7 cellular contexts compared by ENCODE assay signal in genomic region chr6:33290459-33290858, GRCh38. TPM values are rescaled to one million over a fixed set of nuclear protein-coding genes. Genes with fewer than 3 reads are reported as not detected.
DNase-seq lines count a peak whose midpoint lies in the region; ATAC-seq and TF ChIP-seq lines count a peak whose summit lies in the region.

No MANE protein-coding gene starts in this region.

- no peaks in the 10 kb centered on the region for H4K20me1 ChIP-seq in H9 (ENCODE audit: control insufficient read depth, insufficient read depth, insufficient read length)
- H4K20me1 ChIP-seq in SU-DHL-6 (ENCODE audit: low read depth, low read length): no peaks in the 10 kb centered on the region

- H3K23me2 ChIP-seq in H9 (ENCODE audit: insufficient read length, low read depth, low read length, poor library complexity, severe bottlenecking): peaks cover 12% of the 10 kb centered on the region

- H2AK5ac ChIP-seq in H9 (ENCODE audit: insufficient read length, low read length): no peak overlapping the region

- no peaks in the 10 kb centered on the region for H3K9me3 Mint-ChIP-seq in H9

- H3K27me3 Mint-ChIP-seq in H9 (ENCODE audit: low read depth): no peaks in the 10 kb centered on the region; the same call in 1 of the 2 replicates

- H2BK120ac ChIP-seq in H9 (ENCODE audit: low read depth, low read length, poor library complexity, severe bottlenecking): no peak overlapping the region

- H3K27ac ChIP-seq in H9 (ENCODE audit: insufficient read length, low read depth, low read length) (no peak overlapping the region), SU-DHL-6 (ENCODE audit: low read depth, low read length) (no peak overlapping the region)

- no peaks in the 10 kb centered on the region; the same call in 1 of the 2 replicates for H3K4me1 ChIP-seq in H9 (ENCODE audit: insufficient read depth, low read length)

- no peak overlapping the region for H3K56ac ChIP-seq in H9 (ENCODE audit: insufficient read length, low read depth, low read length)

- H3K79me1 ChIP-seq in H9 (ENCODE audit: insufficient read depth, low read depth, low read length, poor library complexity, severe bottlenecking): peaks cover 8% of the 10 kb centered on the region

- no peak overlapping the region for H4K5ac ChIP-seq in H9 (ENCODE audit: insufficient read length, low read depth, low read length)

- H3K36me3 ChIP-seq in SU-DHL-6 (ENCODE audit: low read length): peaks cover 12% of the 10 kb centered on the region

- TF ChIP-seq CTCF in H9 (conservative IDR thresholded peaks at IDR 0.05) (no peak), SU-DHL-6 (IDR thresholded peaks at IDR 0.05; ENCODE audit: insufficient read depth, low read length, poor library complexity, severe bottlenecking) (no peak), fibroblast of mammary gland (conservative IDR thresholded peaks at IDR 0.05; ENCODE audit: control insufficient read depth, insufficient read depth, low read depth, low read length) (no peak)

- H4K91ac ChIP-seq in H9 (ENCODE audit: insufficient read length, low read depth, low read length): no peak overlapping the region

- no peak overlapping the region for H3K23ac ChIP-seq in H9 (ENCODE audit: insufficient read length, low read depth, low read length)

- H3K9me3 ChIP-seq in H9 (ENCODE audit: control insufficient read depth, low read depth, low read length) (no peaks in the 10 kb centered on the region), SU-DHL-6 (ENCODE audit: insufficient read depth, low read length) (no peaks in the 10 kb centered on the region)

- H2BK20ac ChIP-seq in H9 (ENCODE audit: low read depth, low read length, poor library complexity, severe bottlenecking): no peak overlapping the region

- no peak overlapping the region for H3T11ph ChIP-seq in H9 (ENCODE audit: low read length)

- H3K27me3 ChIP-seq in H9 (ENCODE audit: insufficient read depth, low read length): no peaks in the 10 kb centered on the region
- no peaks in the 10 kb centered on the region for H3K27me3 ChIP-seq in SU-DHL-6 (ENCODE audit: low read length)

- H3K27ac Mint-ChIP-seq in H9: peak overlapping the region in 2 of 3 experiments; percentile 52 to 97; a peak in 2 of 7 replicates

- H3F3A ChIP-seq in SU-DHL-6 (ENCODE audit: insufficient read depth): peaks cover 14% of the 10 kb centered on the region

- H3K4me2 ChIP-seq in H9 (ENCODE audit: insufficient read depth, insufficient read length, low read length) (peak overlapping the region; percentile 74), SU-DHL-6 (ENCODE audit: low read depth, low read length, poor library complexity, severe bottlenecking) (peak overlapping the region; percentile 94)

- H2BK15ac ChIP-seq in H9 (ENCODE audit: low read depth, low read length): no peak overlapping the region

- no peak overlapping the region for H3K14ac ChIP-seq in H9 (ENCODE audit: insufficient read depth, low read length)

- H2BK12ac ChIP-seq in H9 (ENCODE audit: insufficient read length, low read depth, low read length): no peak overlapping the region

- peaks cover 7 to 20% of the 10 kb centered on the region in 2 experiments for H3K4me1 Mint-ChIP-seq in H9

- WGBS in H9 (ENCODE audit: extremely low coverage, insufficient read length, low lambda C conversion rate): no CpG with 5 or more reads among the region's 7 CpGs

- ATAC-seq in HG03175 (IDR thresholded peaks at IDR 0.05; ENCODE audit: unreplicated experiment): no peak

- H3K4ac ChIP-seq in H9 (ENCODE audit: low read depth, low read length): no peak overlapping the region

- no peak for DNase-seq in H9
- no peak for DNase-seq in fibroblast of mammary gland (ENCODE audit: low read depth)
- DNase-seq in skeletal muscle cell (ENCODE audit: low read depth): no peak
- DNase-seq in NCI-H69 (lab: John Stamatoyannopoulos, UW): no peak
- DNase-seq in epidermal melanocyte (ENCODE audit: insufficient read length, low spot score): no peak

- H2BK5ac ChIP-seq in H9 (ENCODE audit: insufficient read length, low read length): no peak overlapping the region

- H3K4me3 Mint-ChIP-seq in H9: peak overlapping the region; percentile 99 to 100

- no peak overlapping the region for H3K9ac ChIP-seq in H9 (ENCODE audit: extremely low read depth, insufficient read length, low read length)
- peak overlapping the region; percentile 80 for H3K9ac ChIP-seq in SU-DHL-6 (ENCODE audit: low read length)

- H3K79me2 ChIP-seq in H9 (ENCODE audit: insufficient read depth, low read length) (peaks cover 7% of the 10 kb centered on the region; the same call in 1 of the 2 replicates), SU-DHL-6 (ENCODE audit: insufficient read depth, low read length) (peaks cover 46% of the 10 kb centered on the region)

- H3K36me3 Mint-ChIP-seq in H9 (ENCODE audit: insufficient read depth in 1 of 3, low read depth in 3 of 3): peaks cover 29 to 74% (median 54%) of the 10 kb centered on the region in 3 experiments

- no peak overlapping the region for H4K8ac ChIP-seq in H9 (replicated peaks; ENCODE audit: insufficient read length, low read depth, low read length)

- H3K9me2 ChIP-seq in SU-DHL-6 (replicated peaks; ENCODE audit: insufficient read depth, low read length): no peaks in the 10 kb centered on the region

- H3K4me3 ChIP-seq in SU-DHL-6 (ENCODE audit: insufficient read depth, low read length, poor library complexity, severe bottlenecking) (peak overlapping the region; percentile 84), fibroblast of mammary gland (ENCODE audit: control insufficient read depth, low read depth, low read length) (peak overlapping the region; percentile 96), skeletal muscle cell (ENCODE audit: low read depth, low read length) (peak overlapping the region; percentile 97)

- H2AFZ ChIP-seq in H9 (ENCODE audit: low read length) (no peak overlapping the region), SU-DHL-6 (ENCODE audit: low read depth, low read length, severe bottlenecking) (no peak overlapping the region)

- no peak overlapping the region for H3K18ac ChIP-seq in H9 (ENCODE audit: insufficient read length, low read depth, low read length)

RNA-seq across cellular contexts. Expression of gene PFDN6, which starts 1.1 kb away (rescaled TPM):
- total RNA-seq in H9 (2021): 85.8 and 90.7 TPM in 2 replicates

RNA-seq across cellular contexts. Expression of gene WDR46, which starts 1.4 kb away (rescaled TPM):
- 99.2 and 110 TPM in 2 replicates for total RNA-seq in H9 (2021)

RNA-seq across cellular contexts. Expression of gene RGL2, which starts 8.3 kb away (rescaled TPM):
- total RNA-seq in H9 (2021): 70.5 and 74.3 TPM in 2 replicates

RNA-seq across cellular contexts. Expression of gene B3GALT4, which starts 13.5 kb away (rescaled TPM):
- 3.2 and 3.4 TPM in 2 replicates for total RNA-seq in H9 (2021)

RNA-seq across cellular contexts. Expression of gene RPS18, which starts 18.6 kb away (rescaled TPM):
- total RNA-seq in H9 (2021): 3,216 and 3,296 TPM in 2 replicates
